14 cellular contexts compared by ENCODE assay signal in the genomic region with DNA sequence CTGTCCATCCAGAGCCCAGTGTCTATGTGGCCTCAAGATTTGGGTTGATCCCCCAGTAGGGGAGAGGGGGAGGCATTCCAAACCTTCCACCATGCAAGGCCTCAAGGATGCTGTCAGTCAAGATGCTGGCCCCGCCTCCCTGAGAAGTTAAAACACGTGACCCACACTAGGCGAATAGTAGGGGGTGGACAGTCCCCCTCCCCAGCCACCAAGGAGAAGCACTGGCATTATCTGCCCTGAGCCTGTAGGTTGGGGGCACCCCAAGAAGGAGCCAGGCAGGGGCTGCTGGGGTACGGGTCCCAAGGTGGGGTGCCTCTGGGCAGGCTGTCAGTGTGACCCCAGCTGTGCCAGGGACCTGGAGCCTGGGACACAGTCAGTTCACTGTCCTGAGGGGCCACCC. TPM values are rescaled to one million over a fixed set of nuclear protein-coding genes. Genes with fewer than 3 reads are reported as not detected.
A peak's percentile ranks its signal among the peaks of the same experiment; 100 is the strongest.
DNase-seq lines count a peak whose midpoint lies in the region; ATAC-seq, FAIRE-seq and TF ChIP-seq lines count a peak whose summit lies in the region.
"Had no signal": no experiment of that assay in that cellular context is flagged by ENCODE, and none has a peak within 500 bp of the region (broad histone marks: within the 10 kb centered on the region; RNA-seq: fewer than 3 reads in every experiment).

No MANE protein-coding gene starts in this region.

- 53% methylated on average over 4 of the region's 4 CpGs; no CpG with 5 or more reads in 1 of the 2 donors for WGBS in body of pancreas, 2 donors

- H2AFZ ChIP-seq in PC-9 = no peak overlapping the region

- TF ChIP-seq POLR2A in GM12892 (IDR thresholded peaks at IDR 0.05; ENCODE audit: low read depth, low read length) = no peak
- no peak for TF ChIP-seq POLR2A in body of pancreas (IDR thresholded peaks at IDR 0.05)

- H3F3A ChIP-seq in PC-9 (ENCODE audit: insufficient read depth, low read depth) = peaks cover 11% of the 10 kb centered on the region; the same call in 1 of the 2 replicates

- no peak overlapping the region for H3K27ac ChIP-seq in A673 (ENCODE audit: low read depth, low read length, poor library complexity, severe bottlenecking)
- H3K27ac ChIP-seq in body of pancreas = peak overlapping the region in 3 of 4 donors; percentile 68 to 82 (median 78)
- no peak overlapping the region for H3K27ac ChIP-seq in PC-9

- FAIRE-seq in GM12892 (lab: Jason Lieb, UNC) = peak; percentile 62

- H3K4me1 ChIP-seq in A673 (ENCODE audit: insufficient read depth, low read length, poor library complexity, severe bottlenecking) = peaks cover 19% of the 10 kb centered on the region
- peaks cover 45% of the 10 kb centered on the region for H3K4me1 ChIP-seq in body of pancreas
- H3K4me1 ChIP-seq in mucosa of stomach (ENCODE audit: control insufficient read depth, insufficient read depth, low read length) = peaks cover 39% of the 10 kb centered on the region
- H3K4me1 ChIP-seq in PC-9 (replicated peaks; ENCODE audit: insufficient read depth) = peaks cover 5% of the 10 kb centered on the region; the same call in 1 of the 2 replicates

- no peaks in the 10 kb centered on the region for H3K27me3 ChIP-seq in A673 (replicated peaks; ENCODE audit: insufficient read depth, low read depth, low read length, poor library complexity)
- no peaks in the 10 kb centered on the region for H3K27me3 ChIP-seq in body of pancreas
- no peaks in the 10 kb centered on the region for H3K27me3 ChIP-seq in mucosa of stomach (ENCODE audit: control insufficient read depth, insufficient read depth, low read length)
- H3K27me3 ChIP-seq in PC-9 (ENCODE audit: insufficient read depth, low read depth) = no peaks in the 10 kb centered on the region
- H3K27me3 ChIP-seq: Peyer's patch had no signal

- TF ChIP-seq CTCF in A673 (conservative IDR thresholded peaks at IDR 0.05; ENCODE audit: low read depth, low read length) (no peak), body of pancreas (IDR thresholded peaks at IDR 0.05) (no peak), PC-9 (conservative IDR thresholded peaks at IDR 0.05) (no peak)

- intact Hi-C loops in A673 (cut with micrococcal nuclease; ENCODE audit: unreplicated experiment) (loop anchor here (2.0 kb wide), 1 partner anchor 79 kb away; no protein-coding TSS in a partner anchor), body of pancreas (cut with DNase I) (no loop called here), PC-9 (cut with micrococcal nuclease; ENCODE audit: unreplicated experiment) (no loop called here)

- H3K79me2 ChIP-seq in PC-9 (ENCODE audit: low read depth) = no peaks in the 10 kb centered on the region

- CTCF ChIA-PET in A673 (lab: Charles Lee) (no interaction called here), PC-9 (lab: Charles Lee) (no interaction called here)

- H3K4me3 ChIP-seq in A673 (ENCODE audit: low read depth, low read length, poor library complexity, severe bottlenecking) = no peak overlapping the region
- H3K4me3 ChIP-seq in body of pancreas = no peak overlapping the region
- H3K4me3 ChIP-seq in mucosa of stomach (ENCODE audit: low read length) = no peak overlapping the region
- H3K4me3 ChIP-seq in PC-9 = no peak overlapping the region

- H3K9ac ChIP-seq in mucosa of stomach (ENCODE audit: low read length) = peak overlapping the region; percentile 56

- no peak for ATAC-seq in body of pancreas
- ATAC-seq: esophagus mucosa had no signal

- no peak overlapping the region for H3K4me2 ChIP-seq in PC-9

- no peaks in the 10 kb centered on the region for H3K9me2 ChIP-seq in PC-9 (ENCODE audit: insufficient read depth)

- H3K9me3 ChIP-seq in A673 (ENCODE audit: low read depth, low read length, poor library complexity, severe bottlenecking) (no peaks in the 10 kb centered on the region), body of pancreas (no peaks in the 10 kb centered on the region), mucosa of stomach (ENCODE audit: control insufficient read depth, low read length) (no peaks in the 10 kb centered on the region), PC-9 (ENCODE audit: insufficient read depth, low read depth) (no peaks in the 10 kb centered on the region)
- H3K9me3 ChIP-seq: Peyer's patch had no signal

- no peaks in the 10 kb centered on the region for H3K36me3 ChIP-seq in A673 (ENCODE audit: insufficient read depth, low read length, poor library complexity, severe bottlenecking)
- H3K36me3 ChIP-seq in body of pancreas (replicated peaks in 1 of 2; ENCODE audit: insufficient read depth in 1 of 2, low read depth in 2 of 2) = no peaks in the 10 kb centered on the region
- H3K36me3 ChIP-seq in mucosa of stomach (ENCODE audit: control insufficient read depth, insufficient read depth, low read length) = no peaks in the 10 kb centered on the region
- no peaks in the 10 kb centered on the region for H3K36me3 ChIP-seq in PC-9 (ENCODE audit: low read depth)
- H3K36me3 ChIP-seq: Peyer's patch had no signal

- DNase-seq in A673 (ENCODE audit: low spot score) = peak; percentile 23
- no peak for DNase-seq in GM12892 (ENCODE audit: insufficient read length)
- no peak for DNase-seq in body of pancreas
- no peak for DNase-seq in activated CD4-positive, alpha-beta T cell treated with anti-CD3 and anti-CD28 coated beads for 1 hour
- no peak for DNase-seq in SIG-M5 (lab: John Stamatoyannopoulos, UW)
- no peak for DNase-seq in PC-9
- DNase-seq in Kasumi-1 (lab: John Stamatoyannopoulos, UW) = no peak
- DNase-seq: DMS53, head of caudate nucleus, NCI-H2081 treated with DMSO at 0.1 percent for 48 hours, NCI-H526 treated with DMSO at 0.1 percent for 48 hours, Peyer's patch had no signal

- POLR2A ChIA-PET in A673 (lab: Charles Lee; ENCODE audit: low non-redundant PET) = no interaction called here
- POLR2A ChIA-PET in PC-9 (lab: Charles Lee; ENCODE audit: unreplicated experiment) = no interaction called here

- no peaks in the 10 kb centered on the region for H4K20me1 ChIP-seq in PC-9 (ENCODE audit: insufficient read depth)

- no TSS peak for BruUV-seq in A673 (replicated peaks; lab: Mats Ljungman, UMichigan)
- no TSS peak for BruUV-seq in PC-9 (replicated peaks; lab: Mats Ljungman, UMichigan)

RNA-seq across cellular contexts. Expression of a gene that starts 2.3 kb away (rescaled TPM):
- total RNA-seq in A673 (2021) = 49.3 and 70.1 TPM in 2 replicates
- 9.7 TPM for polyA plus RNA-seq in GM12892 (2012; ENCODE audit: missing spikeins)
- 10 to 100 TPM; 25.2 to 63.9 TPM for total RNA-seq in body of pancreas
- 6.9 and 11.8 TPM in 2 replicates for total RNA-seq in PC-9 (2021)

RNA-seq across cellular contexts. Expression of a gene that starts 19.2 kb away (rescaled TPM):
- total RNA-seq in A673 (2021) = not detected in 2 replicates
- not detected for polyA plus RNA-seq in GM12892 (2012; ENCODE audit: missing spikeins)
- not detected for total RNA-seq in body of pancreas
- total RNA-seq in PC-9 (2021) = not detected in 2 replicates
- total RNA-seq: esophagus mucosa had no signal

Comparison
In these comparisons a context has a peak if more than half of its experiments do, and no peak if none do; other contexts are left out.
1. H3K27ac ChIP-seq: peak in body of pancreas (3 of 4); none in A673 (single experiment) and PC-9 (single experiment).